ENCODE assay signal across 8 cellular contexts in genomic region chr4:6710282-6710681, GRCh38. TPM values are rescaled to one million over a fixed set of nuclear protein-coding genes. Genes with fewer than 3 reads are reported as not detected.
DNase-seq lines count a peak whose midpoint lies in the region; ATAC-seq, FAIRE-seq and TF ChIP-seq lines count a peak whose summit lies in the region.

No MANE protein-coding gene starts in this region.

- H3K9ac ChIP-seq in astrocyte (ENCODE audit: low read length): peak overlapping the region; percentile 91

- peaks cover 43% of the 10 kb centered on the region for H3K79me2 ChIP-seq in astrocyte (ENCODE audit: insufficient read depth, low read length)

- peak overlapping the region; percentile 65 for H3K27ac ChIP-seq in A673 (ENCODE audit: low read depth, low read length, poor library complexity, severe bottlenecking)
- H3K27ac ChIP-seq in astrocyte (ENCODE audit: low read depth, low read length): no peak overlapping the region
- peak overlapping the region; percentile 82 for H3K27ac ChIP-seq in lower lobe of right lung
- H3K27ac ChIP-seq in vagina: peak overlapping the region; percentile 82

- TF ChIP-seq CTCF in A673 (conservative IDR thresholded peaks at IDR 0.05; ENCODE audit: low read depth, low read length): no peak
- no peak for TF ChIP-seq CTCF in HFFc6 (IDR thresholded peaks at IDR 0.05)
- TF ChIP-seq CTCF in astrocyte (IDR thresholded peaks at IDR 0.05; ENCODE audit: insufficient read depth, low read depth, low read length): no peak
- no peak for TF ChIP-seq CTCF in lower lobe of right lung (IDR thresholded peaks at IDR 0.05)
- no peak for TF ChIP-seq CTCF in vagina (IDR thresholded peaks at IDR 0.05)
- no peak for TF ChIP-seq CTCF in GM13976 (IDR thresholded peaks at IDR 0.05; ENCODE audit: borderline replicate concordance, control extremely low read depth, extremely low read depth, insufficient read depth, missing control alignments)

- H3K9me3 Mint-ChIP-seq in HFFc6 (peaks cover 23% of the 10 kb centered on the region), astrocyte (ENCODE audit: unreplicated experiment) (peaks cover 8% of the 10 kb centered on the region)

- H3K36me3 Mint-ChIP-seq in HFFc6 (ENCODE audit: low read depth) (peaks cover 55% of the 10 kb centered on the region), astrocyte (ENCODE audit: low read depth, unreplicated experiment) (no peaks in the 10 kb centered on the region)

- H3K4me2 ChIP-seq in astrocyte (ENCODE audit: low read length): peak overlapping the region; percentile 97

- peak overlapping the region; percentile 95 for H2AFZ ChIP-seq in astrocyte (ENCODE audit: low read depth, low read length)

- intact Hi-C loops in A673 (cut with micrococcal nuclease; ENCODE audit: unreplicated experiment) (no loop called here), lower lobe of right lung (cut with DNase I) (loop anchor here (10.0 kb wide), 1 partner anchor 165 kb away; no protein-coding TSS in a partner anchor), vagina (cut with DNase I) (no loop called here)

- no peak for DNase-seq in A673 (ENCODE audit: low spot score)
- DNase-seq in HFFc6: no peak
- DNase-seq in astrocyte (ENCODE audit: low read depth): no peak
- no peak for DNase-seq in lower lobe of right lung
- DNase-seq in vagina (ENCODE audit: extremely low spot score in 2 of 2): no peak
- DNase-seq in SK-N-DZ (ENCODE audit: low spot score): no peak
- DNase-seq in stimulated activated CD4-positive, alpha-beta T cell treated with anti-CD3 and anti-CD28 coated beads, Interleukin-4, amount 100 ng/mL, for 24 hours: no peak
- no peak for DNase-seq in GM13976 (ENCODE audit: low spot score)

- TF ChIP-seq POLR2A in vagina (IDR thresholded peaks at IDR 0.05): no peak

- CTCF ChIA-PET in A673 (lab: Charles Lee): no interaction called here

- H3K27ac Mint-ChIP-seq in HFFc6 (peak overlapping the region; percentile 94), astrocyte (ENCODE audit: unreplicated experiment) (peak overlapping the region; percentile 16)

- in situ Hi-C loops in GM13976 (cut with MboI; ENCODE audit: low sequenced_read_pairs, unreplicated experiment): loop anchor here (10.0 to 25.0 kb wide), 2 partner anchors 177 to 355 kb away; partner anchors contain the start of gene GRPEL1

- H3K27me3 ChIP-seq in A673 (replicated peaks; ENCODE audit: insufficient read depth, low read depth, low read length, poor library complexity) (no peaks in the 10 kb centered on the region), astrocyte (ENCODE audit: insufficient read depth, low read length) (no peaks in the 10 kb centered on the region), lower lobe of right lung (ENCODE audit: low read depth) (no peaks in the 10 kb centered on the region), vagina (no peaks in the 10 kb centered on the region)

- H3K9me3 ChIP-seq in A673 (ENCODE audit: low read depth, low read length, poor library complexity, severe bottlenecking): no peaks in the 10 kb centered on the region
- peaks cover 3% of the 10 kb centered on the region for H3K9me3 ChIP-seq in astrocyte (ENCODE audit: insufficient read depth, low read depth, low read length)
- no peaks in the 10 kb centered on the region for H3K9me3 ChIP-seq in lower lobe of right lung
- no peaks in the 10 kb centered on the region for H3K9me3 ChIP-seq in vagina

- FAIRE-seq in astrocyte (lab: Jason Lieb, UNC): no peak

- TSS peak; percentile 24 for BruUV-seq in A673 (replicated peaks; lab: Mats Ljungman, UMichigan)

- H4K20me1 ChIP-seq in astrocyte (ENCODE audit: insufficient read depth, low read length): peaks cover 35% of the 10 kb centered on the region

- H3K27me3 Mint-ChIP-seq in HFFc6 (ENCODE audit: insufficient read depth): peaks cover 5% of the 10 kb centered on the region
- peaks cover 4% of the 10 kb centered on the region for H3K27me3 Mint-ChIP-seq in astrocyte (ENCODE audit: low read depth, unreplicated experiment)

- H3K4me1 ChIP-seq in A673 (ENCODE audit: insufficient read depth, low read length, poor library complexity, severe bottlenecking) (peaks cover 17% of the 10 kb centered on the region), astrocyte (ENCODE audit: insufficient read depth, low read length) (peaks cover 12% of the 10 kb centered on the region), lower lobe of right lung (peaks cover 37% of the 10 kb centered on the region), vagina (peaks cover 44% of the 10 kb centered on the region)

- H3K4me1 Mint-ChIP-seq in HFFc6 (ENCODE audit: low read depth) (peaks cover 45% of the 10 kb centered on the region), astrocyte (ENCODE audit: low read depth, unreplicated experiment) (peaks cover 14% of the 10 kb centered on the region)

- H3K4me3 ChIP-seq in A673 (ENCODE audit: low read depth, low read length, poor library complexity, severe bottlenecking) (peak overlapping the region; percentile 72), astrocyte (ENCODE audit: insufficient read depth, low read depth, low read length) (peak overlapping the region; percentile 94), lower lobe of right lung (peak overlapping the region; percentile 89), vagina (peak overlapping the region; percentile 83 to 84)

- ATAC-seq in lower lobe of right lung: peak in 1 of 2 donors; percentile 20

- H3K4me3 Mint-ChIP-seq in HFFc6: peak overlapping the region; percentile 100
- H3K4me3 Mint-ChIP-seq in astrocyte (ENCODE audit: unreplicated experiment): peak overlapping the region; percentile 100

- H3K36me3 ChIP-seq in A673 (ENCODE audit: insufficient read depth, low read length, poor library complexity, severe bottlenecking) (peaks cover 10% of the 10 kb centered on the region), astrocyte (ENCODE audit: insufficient read depth, low read length) (no peaks in the 10 kb centered on the region), lower lobe of right lung (peaks cover 8% of the 10 kb centered on the region), vagina (no peaks in the 10 kb centered on the region)

- POLR2A ChIA-PET in A673 (lab: Charles Lee; ENCODE audit: low non-redundant PET): interaction anchor here (0.6 kb wide), 1 partner anchor 74 kb away, joined by 7 read pairs; no protein-coding TSS in a partner anchor

RNA-seq across cellular contexts. Expression of gene MRFAP1L1, which starts 0.6 kb away (rescaled TPM):
- total RNA-seq in A673 (2021) (60.8 and 61.0 TPM in 2 replicates), astrocyte (33.2 and 36.8 TPM in 2 replicates), lower lobe of right lung (48.8 TPM), vagina (73.9 TPM)
- total RNA-seq in HFFc6 (2021; fragmentation: NEBNext Ultra II Directional; extraction: Animal tissue kit (Norgen Biotek cat#: 25700)): 10 to 100 TPM; 35.5 to 41.0 (median 40.1) TPM
- polyA plus RNA-seq in SK-N-DZ (2014; cell fraction: cytosol; rRNA removed): 95.9 and 120 TPM in 2 replicates
- 59.3 and 63.9 TPM in 2 replicates for polyA plus RNA-seq in SK-N-DZ (2014; cell fraction: nucleus; rRNA removed)

RNA-seq across cellular contexts. Expression of gene BLOC1S4, which starts 5.7 kb away (rescaled TPM):
- total RNA-seq in A673 (2021): 12.3 and 13.2 TPM in 2 replicates
- total RNA-seq in HFFc6 (2021; fragmentation: NEBNext Ultra II Directional; extraction: Animal tissue kit (Norgen Biotek cat#: 25700)): 10 to 100 TPM; 12.7 to 19.0 (median 14.2) TPM
- 20.9 and 21.2 TPM in 2 replicates for total RNA-seq in astrocyte
- 9.0 TPM for total RNA-seq in lower lobe of right lung
- total RNA-seq in vagina: 34.9 TPM
- 24.4 and 31.8 TPM in 2 replicates for polyA plus RNA-seq in SK-N-DZ (2014; cell fraction: cytosol; rRNA removed)
- polyA plus RNA-seq in SK-N-DZ (2014; cell fraction: nucleus; rRNA removed): 17.5 and 21.1 TPM in 2 replicates

RNA-seq across cellular contexts. Expression of gene S100P, which starts 16.6 kb away (rescaled TPM):
- 0.45 and 0.98 TPM in 2 replicates for total RNA-seq in A673 (2021)
- total RNA-seq in HFFc6 (2021; fragmentation: NEBNext Ultra II Directional; extraction: Animal tissue kit (Norgen Biotek cat#: 25700)): not detected
- total RNA-seq in astrocyte: not detected in 2 replicates
- 16.1 TPM for total RNA-seq in lower lobe of right lung
- total RNA-seq in vagina: 18.2 TPM
- not detected in 2 replicates for polyA plus RNA-seq in SK-N-DZ (2014; cell fraction: cytosol; rRNA removed)
- polyA plus RNA-seq in SK-N-DZ (2014; cell fraction: nucleus; rRNA removed): not detected in 2 replicates
